In the genomic region with DNA sequence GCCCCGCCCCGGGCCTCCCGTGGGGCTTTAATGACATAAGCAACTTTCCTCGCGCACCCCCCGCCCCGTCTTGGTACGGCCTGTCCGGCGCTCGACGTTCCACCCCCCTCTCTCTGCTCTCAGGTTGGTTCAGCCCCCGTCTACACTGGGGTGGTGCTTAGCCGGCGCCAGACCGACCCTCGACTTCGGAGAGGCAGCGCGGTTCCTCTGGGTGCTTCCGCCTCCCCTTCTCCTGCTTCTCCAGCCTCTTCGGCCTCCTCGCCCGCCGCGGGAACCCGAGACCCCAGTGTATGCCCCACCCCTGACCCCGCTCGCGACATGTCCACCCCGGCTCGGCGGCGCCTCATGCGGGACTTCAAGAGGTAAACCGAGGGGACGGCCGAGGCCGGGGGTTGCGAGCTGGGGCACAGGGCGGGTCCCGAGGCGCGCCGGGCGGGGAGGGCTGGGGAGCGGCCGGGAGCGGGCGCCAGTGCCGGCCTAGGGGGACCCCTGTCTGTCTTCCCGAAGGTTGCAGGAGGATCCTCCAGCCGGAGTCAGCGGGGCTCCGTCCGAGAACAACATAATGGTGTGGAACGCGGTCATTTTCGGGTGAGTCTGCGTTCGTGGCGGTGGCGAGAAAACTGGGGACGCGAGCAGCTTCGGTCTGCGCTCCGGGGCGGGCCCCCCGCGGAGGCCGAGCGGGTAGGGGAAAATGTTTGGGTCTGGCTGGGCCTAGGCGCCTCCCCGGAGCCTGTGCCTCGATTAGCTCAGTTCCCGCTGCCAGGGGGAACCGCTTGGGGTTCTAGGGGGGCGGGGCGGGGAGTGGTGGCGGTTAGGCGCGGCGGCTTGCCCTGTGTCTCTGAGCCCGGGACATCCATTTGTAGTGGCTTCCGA, we compare ENCODE assay signal across 8 cellular contexts. TPM values are rescaled to one million over a fixed set of nuclear protein-coding genes. Genes with fewer than 3 reads are reported as not detected.
A peak's percentile ranks its signal among the peaks of the same experiment; 100 is the strongest.
DNase-seq lines count a peak whose midpoint lies in the region; ATAC-seq and TF ChIP-seq lines count a peak whose summit lies in the region.

A gene (plus strand): TSS at position 170 of the 873 bp plus-strand sequence. CDS start 149 bp downstream, at position 319.

- in situ Hi-C loops in G401 (cut with HindIII; ENCODE audit: low sequenced_read_pairs): no loop called here

- no peak within 1 kb of the TSS for H4K8ac ChIP-seq in H9 (replicated peaks; ENCODE audit: insufficient read length, low read depth, low read length)

- peaks cover 20% of the 10 kb centered on the region for H3K9me3 ChIP-seq in H9 (ENCODE audit: control insufficient read depth, low read depth, low read length)

- no peak within 1 kb of the TSS for H3T11ph ChIP-seq in H9 (ENCODE audit: low read length)

- H3K79me2 ChIP-seq in H9 (ENCODE audit: insufficient read depth, low read length): no peaks in the 10 kb centered on the region

- no peak within 1 kb of the TSS for H2BK20ac ChIP-seq in H9 (ENCODE audit: low read depth, low read length, poor library complexity, severe bottlenecking)

- H3K79me1 ChIP-seq in H9 (ENCODE audit: insufficient read depth, low read depth, low read length, poor library complexity, severe bottlenecking): no peaks in the 10 kb centered on the region

- TF ChIP-seq CTCF in H9 (conservative IDR thresholded peaks at IDR 0.05): peak; percentile 43
- peak; percentile 15 for TF ChIP-seq CTCF in fibroblast of pulmonary artery (IDR thresholded peaks at IDR 0.05; ENCODE audit: low read length, missing control alignments)

- peak within 1 kb of the TSS; percentile 72 for H3K4me3 ChIP-seq in fibroblast of pulmonary artery (replicated peaks; ENCODE audit: low read depth, low read length)

- no peak within 1 kb of the TSS for H3K27ac ChIP-seq in H9 (ENCODE audit: insufficient read length, low read depth, low read length)

- no peaks in the 10 kb centered on the region; the same call in 1 of the 2 replicates for H3K27me3 Mint-ChIP-seq in H9 (ENCODE audit: low read depth)
- H3K27me3 Mint-ChIP-seq in natural killer cell treated with Interleukin-12 subunit alpha and Interleukin-12 subunit beta and Interleukin-15 and Interleukin-18, amount 100 ng/mL, for 72 hours: peaks cover 0 to 8% of the 10 kb centered on the region in 2 donors

- peaks cover 60 to 70% of the 10 kb centered on the region in 2 experiments for H3K9me3 Mint-ChIP-seq in H9
- H3K9me3 Mint-ChIP-seq in natural killer cell treated with Interleukin-12 subunit alpha and Interleukin-12 subunit beta and Interleukin-15 and Interleukin-18, amount 100 ng/mL, for 72 hours: no peaks in the 10 kb centered on the region

- H3K4me1 ChIP-seq in H9 (ENCODE audit: insufficient read depth, low read length): no peaks in the 10 kb centered on the region

- peak within 1 kb of the TSS; percentile 88 to 96 (median 94) for H3K27ac Mint-ChIP-seq in H9
- peak within 1 kb of the TSS; percentile 64 to 85 for H3K27ac Mint-ChIP-seq in natural killer cell treated with Interleukin-12 subunit alpha and Interleukin-12 subunit beta and Interleukin-15 and Interleukin-18, amount 100 ng/mL, for 72 hours

- no peak within 1 kb of the TSS for H3K23ac ChIP-seq in H9 (ENCODE audit: insufficient read length, low read depth, low read length)

- H3K18ac ChIP-seq in H9 (ENCODE audit: insufficient read length, low read depth, low read length): peak within 1 kb of the TSS; percentile 84

- peak within 1 kb of the TSS; percentile 85 for H3K9ac ChIP-seq in H9 (ENCODE audit: extremely low read depth, insufficient read length, low read length)

- H2BK12ac ChIP-seq in H9 (ENCODE audit: insufficient read length, low read depth, low read length): no peak within 1 kb of the TSS

- no peak within 1 kb of the TSS for H2BK120ac ChIP-seq in H9 (ENCODE audit: low read depth, low read length, poor library complexity, severe bottlenecking)

- DNase-seq in G401 (ENCODE audit: low spot score): peak; percentile 85
- DNase-seq in H9: peak; percentile 87
- DNase-seq in M059J (ENCODE audit: low read depth): peak; percentile 91
- DNase-seq in activated T-helper 9 cell treated with anti-CD3 and anti-CD28 coated beads, Interleukin-2, amount 50 U/mL, for 16 hours (ENCODE audit: low read depth): peak; percentile 82
- DNase-seq in fibroblast of pulmonary artery (ENCODE audit: low read depth): peak; percentile 93
- peak; percentile 91 for DNase-seq in natural killer cell treated with Interleukin-12 subunit alpha and Interleukin-12 subunit beta and Interleukin-15 and Interleukin-18, amount 100 ng/mL, for 72 hours (ENCODE audit: low spot score)
- DNase-seq in stimulated activated naive CD8-positive, alpha-beta T cell treated with anti-CD3 and anti-CD28 coated beads, Interleukin-15, Interleukin-2, amounts not matched to agents 100 U/mL and 50 U/mL, for 24 hours: peak; percentile 88

- peak within 1 kb of the TSS; percentile 85 to 89 for H3K4me3 Mint-ChIP-seq in H9
- peak within 1 kb of the TSS; percentile 91 for H3K4me3 Mint-ChIP-seq in natural killer cell treated with Interleukin-12 subunit alpha and Interleukin-12 subunit beta and Interleukin-15 and Interleukin-18, amount 100 ng/mL, for 72 hours

- no peak within 1 kb of the TSS for H4K91ac ChIP-seq in H9 (ENCODE audit: insufficient read length, low read depth, low read length)

- peaks cover 10% of the 10 kb centered on the region for H3K23me2 ChIP-seq in H9 (ENCODE audit: insufficient read length, low read depth, low read length, poor library complexity, severe bottlenecking)

- H2AFZ ChIP-seq in H9 (ENCODE audit: low read length): no peak within 1 kb of the TSS

- peak within 1 kb of the TSS; percentile 62 for H3K4me2 ChIP-seq in H9 (ENCODE audit: insufficient read depth, insufficient read length, low read length)

- H3K4me1 Mint-ChIP-seq in H9: peaks cover 0 to 5% of the 10 kb centered on the region in 2 experiments; a peak in 1 of 4 replicates
- H3K4me1 Mint-ChIP-seq in natural killer cell treated with Interleukin-12 subunit alpha and Interleukin-12 subunit beta and Interleukin-15 and Interleukin-18, amount 100 ng/mL, for 72 hours (ENCODE audit: low read depth in 2 of 2): peaks cover 0 to 12% of the 10 kb centered on the region in 2 donors

- no peak within 1 kb of the TSS for H2AK5ac ChIP-seq in H9 (ENCODE audit: insufficient read length, low read length)

- no peak within 1 kb of the TSS for H3K56ac ChIP-seq in H9 (ENCODE audit: insufficient read length, low read depth, low read length)

- H3K27me3 ChIP-seq in H9 (ENCODE audit: insufficient read depth, low read length): no peaks in the 10 kb centered on the region

- H3K36me3 Mint-ChIP-seq in H9 (ENCODE audit: insufficient read depth in 1 of 3, low read depth in 3 of 3): peaks cover 6 to 16% (median 15%) of the 10 kb centered on the region in 3 experiments
- H3K36me3 Mint-ChIP-seq in natural killer cell treated with Interleukin-12 subunit alpha and Interleukin-12 subunit beta and Interleukin-15 and Interleukin-18, amount 100 ng/mL, for 72 hours: no peaks in the 10 kb centered on the region

- no peak within 1 kb of the TSS for H2BK5ac ChIP-seq in H9 (ENCODE audit: insufficient read length, low read length)

- no peak within 1 kb of the TSS for H4K5ac ChIP-seq in H9 (ENCODE audit: insufficient read length, low read depth, low read length)

- no peak within 1 kb of the TSS for H3K4ac ChIP-seq in H9 (ENCODE audit: low read depth, low read length)

- H3K14ac ChIP-seq in H9 (ENCODE audit: insufficient read depth, low read length): peak within 1 kb of the TSS; percentile 79; the same call in 1 of the 2 replicates

- no CpG with 5 or more reads among the region's 86 CpGs for WGBS in H9 (ENCODE audit: extremely low coverage, insufficient read length, low lambda C conversion rate)

- TF ChIP-seq POLR2A in Raji (IDR thresholded peaks at IDR 0.05; ENCODE audit: insufficient read depth, low read depth, low read length): peak; percentile 95

- no peaks in the 10 kb centered on the region for H4K20me1 ChIP-seq in H9 (ENCODE audit: control insufficient read depth, insufficient read depth, insufficient read length)

- H2BK15ac ChIP-seq in H9 (ENCODE audit: low read depth, low read length): no peak within 1 kb of the TSS

- ATAC-seq in natural killer cell treated with Interleukin-12 subunit alpha and Interleukin-12 subunit beta and Interleukin-15 and Interleukin-18, amount 100 ng/mL, for 72 hours: peak; percentile 97
- ATAC-seq in stimulated activated naive CD8-positive, alpha-beta T cell treated with anti-CD3 and anti-CD28 coated beads, Interleukin-15, Interleukin-2, amounts not matched to agents 100 U/mL and 50 U/mL, for 24 hours: peak; percentile 94

RNA-seq across cellular contexts. Expression of the gene that starts here (rescaled TPM):
- total RNA-seq in G401 (2014; rRNA removed; shearing (Covaris generic)): 32.7 and 39.0 TPM in 2 replicates
- 54.7 and 54.8 TPM in 2 replicates for total RNA-seq in H9 (2021)
- 110 and 132 TPM in 2 replicates for total RNA-seq in M059J (2014; rRNA removed; shearing (Covaris generic))
- total RNA-seq in natural killer cell treated with Interleukin-12 subunit alpha and Interleukin-12 subunit beta and Interleukin-15 and Interleukin-18, amount 100 ng/mL, for 72 hours: 10 to 100 TPM; 58.3 to 60.0 TPM
